In genomic region chr2:85886141-85886540, GRCh38 we compare ENCODE assay signal across 2 cellular contexts.
TF ChIP-seq lines count a peak whose summit lies in the region.

No MANE protein-coding gene starts in this region.

TF ChIP-seq in SK-N-SH, 30 proteins besides CTCF, POLR2A, EP300 and RAD21 (continued from another document):
- TF ChIP-seq USF2 (IDR thresholded peaks at IDR 0.05; ENCODE audit: borderline replicate concordance, low read depth, low read length): no peak
- TF ChIP-seq FOSL2 (IDR thresholded peaks at IDR 0.05; ENCODE audit: borderline replicate concordance, low read depth): no peak
TF ChIP-seq in SK-N-SH: peak in this region for 0.

TF ChIP-seq in SK-N-SH treated with all-trans-retinoic acid at 6 μM for 48 hours, 23 proteins besides CTCF, POLR2A, EP300 and RAD21 (continued from another document):
- TF ChIP-seq ARNTL (CRISPR knock-in tag; IDR thresholded peaks at IDR 0.05; ENCODE audit: borderline replicate concordance, low read depth) (no peak), ZFP30 (CRISPR knock-in tag; IDR thresholded peaks at IDR 0.05) (no peak), SNAI2 (CRISPR knock-in tag; IDR thresholded peaks at IDR 0.05) (no peak), RARB (CRISPR knock-in tag; IDR thresholded peaks at IDR 0.05) (no peak), OSR1 (CRISPR knock-in tag; IDR thresholded peaks at IDR 0.05) (no peak), CSDC2 (CRISPR knock-in tag; IDR thresholded peaks at IDR 0.05) (no peak)
